In the genomic region with DNA sequence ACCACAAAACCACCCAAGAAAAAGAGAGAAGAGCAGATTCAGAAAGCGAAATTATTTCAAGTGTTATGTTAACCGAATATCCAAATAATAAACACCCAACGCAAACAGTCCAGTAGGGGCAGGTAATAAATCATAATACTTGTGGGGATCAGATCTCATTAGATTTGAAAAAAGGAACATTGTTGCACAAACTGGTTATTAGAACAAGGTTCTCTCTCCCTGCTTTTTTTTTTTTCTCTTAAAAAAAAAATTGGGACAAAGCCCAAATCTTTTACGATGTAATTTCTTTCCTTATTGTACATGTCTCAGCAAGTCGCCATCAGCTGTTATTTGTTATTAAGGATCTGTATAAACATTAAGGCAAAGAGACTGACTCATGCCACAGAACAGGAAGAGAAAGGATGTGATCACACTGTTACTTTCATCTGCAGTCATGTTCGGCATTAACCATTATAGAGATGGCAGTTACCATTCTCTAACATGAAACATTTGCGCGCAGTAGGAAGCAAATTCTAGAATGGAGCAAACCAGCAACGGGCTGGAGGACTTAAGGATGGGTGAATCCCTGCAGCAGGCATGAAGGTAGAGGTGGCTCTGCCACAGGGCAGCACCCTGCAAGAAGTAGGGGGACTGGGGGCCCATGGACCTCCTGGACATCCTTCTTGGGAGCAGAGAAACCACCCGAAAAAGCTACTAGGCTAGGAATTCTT, we compare ENCODE assay signal across 8 cellular contexts. TPM values are rescaled to one million over a fixed set of nuclear protein-coding genes. Genes with fewer than 3 reads are reported as not detected.
DNase-seq lines count a peak whose midpoint lies in the region; ATAC-seq, FAIRE-seq and TF ChIP-seq lines count a peak whose summit lies in the region.

No MANE protein-coding gene starts in this region.

- no peaks in the 10 kb centered on the region for H3K79me2 ChIP-seq in smooth muscle cell (ENCODE audit: low read depth)

- WGBS in smooth muscle cell (ENCODE audit: low lambda C conversion rate): 66% methylated on average over 10 of the region's 10 CpGs

- H3K36me3 ChIP-seq in smooth muscle cell (ENCODE audit: low read depth): no peaks in the 10 kb centered on the region

- TF ChIP-seq CTCF in epithelial cell of esophagus (IDR thresholded peaks at IDR 0.05; ENCODE audit: insufficient read depth, low read depth, low read length, missing control alignments) (no peak), smooth muscle cell (IDR thresholded peaks at IDR 0.05; ENCODE audit: borderline replicate concordance, insufficient read depth, poor library complexity, severe bottlenecking) (no peak)

- H2AFZ ChIP-seq in smooth muscle cell (ENCODE audit: low read depth): peak overlapping the region; percentile 34

- peaks cover 22% of the 10 kb centered on the region for H3K4me1 ChIP-seq in smooth muscle cell (ENCODE audit: low read depth)

- H3K4me3 ChIP-seq in epithelial cell of esophagus (ENCODE audit: low read length) (no peak overlapping the region), smooth muscle cell (no peak overlapping the region)

- FAIRE-seq in RCC 7860 (lab: Jason Lieb, UNC): peak; percentile 83

- DNase-seq in SHP77 (lab: John Stamatoyannopoulos, UW): peak; percentile 23 to 43
- no peak for DNase-seq in SHP77 treated with DMSO at 0.1 percent for 48 hours (lab: John Stamatoyannopoulos, UW)
- peak; percentile 48 for DNase-seq in RCC 7860 (ENCODE audit: low spot score)
- peak; percentile 95 for DNase-seq in epithelial cell of esophagus (ENCODE audit: low read depth)
- DNase-seq in smooth muscle cell (lab: John Stamatoyannopoulos, UW; ENCODE audit: unreplicated experiment): no peak
- DNase-seq in HuH-7 (ENCODE audit: low spot score): no peak

- peak overlapping the region; percentile 43 for H3K27ac ChIP-seq in smooth muscle cell (ENCODE audit: low read depth)

- ATAC-seq in GM19324 (IDR thresholded peaks at IDR 0.05; ENCODE audit: low FRiP score, unreplicated experiment) (no peak), GM18868 (IDR thresholded peaks at IDR 0.05; ENCODE audit: unreplicated experiment) (no peak)

- peaks cover 10% of the 10 kb centered on the region for H3K27me3 ChIP-seq in smooth muscle cell (ENCODE audit: low read depth)

- no peaks in the 10 kb centered on the region for H3K9me3 ChIP-seq in smooth muscle cell (replicated peaks; ENCODE audit: low read depth)

- H4K20me1 ChIP-seq in smooth muscle cell (ENCODE audit: low read depth): no peaks in the 10 kb centered on the region

- H3K9ac ChIP-seq in smooth muscle cell (ENCODE audit: low read depth): peak overlapping the region; percentile 4

- H3F3A ChIP-seq in smooth muscle cell (ENCODE audit: low read depth): no peaks in the 10 kb centered on the region

- peak overlapping the region; percentile 78 for H3K4me2 ChIP-seq in smooth muscle cell

RNA-seq across cellular contexts. Expression of a gene that starts 42.0 kb away (rescaled TPM):
- 34.1 and 48.3 TPM in 2 replicates for total RNA-seq in smooth muscle cell
- 2.8 and 9.3 TPM in 2 replicates for polyA plus RNA-seq in smooth muscle cell

Comparison
In these comparisons a context has a peak if more than half of its experiments do, and no peak if none do; other contexts are left out.
1. DNase-seq: peak in SHP77 (2 of 2), RCC 7860 (single experiment) and epithelial cell of esophagus (single experiment); none in SHP77 treated with DMSO at 0.1 percent for 48 hours (single experiment), smooth muscle cell (single experiment) and HuH-7 (single experiment).